In genomic region chr11:107689317-107690202, GRCh38 we compare ENCODE assay signal across 9 cellular contexts. TPM values are rescaled to one million over a fixed set of nuclear protein-coding genes. Genes with fewer than 3 reads are reported as not detected.
A peak's percentile ranks its signal among the peaks of the same experiment; 100 is the strongest.
DNase-seq lines count a peak whose midpoint lies in the region; ATAC-seq, FAIRE-seq and TF ChIP-seq lines count a peak whose summit lies in the region.
"Had no signal": no experiment of that assay in that cellular context is flagged by ENCODE, and none has a peak within 500 bp of the region (broad histone marks: within the 10 kb centered on the region; RNA-seq: fewer than 3 reads in every experiment).

No MANE protein-coding gene starts in this region.

- TF ChIP-seq CTCF in HEK293 (tag by site-specific recombination; IDR thresholded peaks at IDR 0.05) (0 out of 2 replicates have a peak, but pooled peaks have one; percentile 9), astrocyte (IDR thresholded peaks at IDR 0.05; ENCODE audit: insufficient read depth, low read depth, low read length) (peak; percentile 57), hepatocyte (IDR thresholded peaks at IDR 0.05; ENCODE audit: poor library complexity) (peak; percentile 83), smooth muscle cell (IDR thresholded peaks at IDR 0.05; ENCODE audit: borderline replicate concordance, insufficient read depth, poor library complexity, severe bottlenecking) (peak; percentile 64)

- H3K4me3 ChIP-seq in HEK293 (ENCODE audit: low read depth, low read length) (no peak overlapping the region), astrocyte (ENCODE audit: insufficient read depth, low read depth, low read length) (no peak overlapping the region), hepatocyte (no peak overlapping the region), smooth muscle cell (peak overlapping the region; percentile 15)

- FAIRE-seq in astrocyte (lab: Jason Lieb, UNC) = peak; percentile 37

- peaks cover 29% of the 10 kb centered on the region for H3K4me1 Mint-ChIP-seq in astrocyte (ENCODE audit: low read depth, unreplicated experiment)
- H3K4me1 Mint-ChIP-seq: central memory CD8-positive, alpha-beta T cell had no signal

- H3K27me3 ChIP-seq in astrocyte (ENCODE audit: insufficient read depth, low read length) (no peaks in the 10 kb centered on the region), hepatocyte (no peaks in the 10 kb centered on the region), smooth muscle cell (ENCODE audit: low read depth) (no peaks in the 10 kb centered on the region)

- H3K27me3 Mint-ChIP-seq in astrocyte (ENCODE audit: low read depth, unreplicated experiment) = no peaks in the 10 kb centered on the region

- H3K79me2 ChIP-seq in astrocyte (ENCODE audit: insufficient read depth, low read length) (no peaks in the 10 kb centered on the region), hepatocyte (no peaks in the 10 kb centered on the region), smooth muscle cell (ENCODE audit: low read depth) (no peaks in the 10 kb centered on the region)

- no peaks in the 10 kb centered on the region for H3K36me3 Mint-ChIP-seq in astrocyte (ENCODE audit: low read depth, unreplicated experiment)

- H2AFZ ChIP-seq in astrocyte (ENCODE audit: low read depth, low read length) (no peak overlapping the region), hepatocyte (no peak overlapping the region), smooth muscle cell (ENCODE audit: low read depth) (peak overlapping the region; percentile 65)

- no peaks in the 10 kb centered on the region for H3K9me3 ChIP-seq in HEK293 (ENCODE audit: control insufficient read depth, insufficient read depth, low read depth, low read length)
- no peaks in the 10 kb centered on the region for H3K9me3 ChIP-seq in astrocyte (ENCODE audit: insufficient read depth, low read depth, low read length)
- no peaks in the 10 kb centered on the region for H3K9me3 ChIP-seq in hepatocyte (ENCODE audit: low read depth)
- no peaks in the 10 kb centered on the region for H3K9me3 ChIP-seq in smooth muscle cell (replicated peaks; ENCODE audit: low read depth)

- no peak overlapping the region for H3K4me3 Mint-ChIP-seq in astrocyte (ENCODE audit: unreplicated experiment)
- H3K4me3 Mint-ChIP-seq: central memory CD8-positive, alpha-beta T cell had no signal

- POLR2A ChIA-PET in HEK293 (lab: Yijun Ruan, JAX) = no interaction called here

- H3K36me3 ChIP-seq in HEK293 (ENCODE audit: control insufficient read depth in 2 of 2, insufficient read depth in 1 of 2, low read length in 2 of 2) (no peaks in the 10 kb centered on the region), astrocyte (ENCODE audit: insufficient read depth, low read length) (no peaks in the 10 kb centered on the region), hepatocyte (replicated peaks; ENCODE audit: insufficient read depth, low read depth) (no peaks in the 10 kb centered on the region), smooth muscle cell (ENCODE audit: low read depth) (no peaks in the 10 kb centered on the region)

- no peak overlapping the region for H3K27ac Mint-ChIP-seq in astrocyte (ENCODE audit: unreplicated experiment)

- H3K4me2 ChIP-seq in astrocyte (ENCODE audit: low read length) (peak overlapping the region; percentile 66), hepatocyte (peak overlapping the region; percentile 66), smooth muscle cell (peak overlapping the region; percentile 74)

- H3K9me2 ChIP-seq in hepatocyte (replicated peaks; ENCODE audit: insufficient read depth) = no peaks in the 10 kb centered on the region

- DNase-seq in DMS79 (lab: John Stamatoyannopoulos, UW) (peak; percentile 59), NCI-H1417 treated with DMSO at 0.1 percent for 48 hours (lab: John Stamatoyannopoulos, UW) (peak; percentile 36), T-helper 2 cell (peak in 4 of 5 experiments; percentile 7 to 49 (median 17)), astrocyte (ENCODE audit: low read depth) (peak; percentile 26), hepatocyte (ENCODE audit: low spot score) (peak; percentile 86), smooth muscle cell (lab: John Stamatoyannopoulos, UW; ENCODE audit: unreplicated experiment) (no peak)

- H3K27ac ChIP-seq in HEK293 (ENCODE audit: extremely low read depth, low read depth, low read length) (no peak overlapping the region), astrocyte (ENCODE audit: low read depth, low read length) (no peak overlapping the region), hepatocyte (no peak overlapping the region), smooth muscle cell (ENCODE audit: low read depth) (no peak overlapping the region)

- CTCF ChIA-PET in HEK293 (lab: Yijun Ruan, JAX) = interaction anchor here (0.5 to 4.9 kb wide), 46 partner anchors 8 to 1659 kb away, joined by 3 to 98 read pairs (median 4); partner anchors contain the start of gene ALKBH8

- H3K9ac ChIP-seq in astrocyte (ENCODE audit: low read length) = no peak overlapping the region
- no peak overlapping the region for H3K9ac ChIP-seq in smooth muscle cell (ENCODE audit: low read depth)

- H3F3A ChIP-seq in smooth muscle cell (ENCODE audit: low read depth) = peaks cover 9% of the 10 kb centered on the region

- H4K20me1 ChIP-seq in astrocyte (ENCODE audit: insufficient read depth, low read length) (no peaks in the 10 kb centered on the region), hepatocyte (ENCODE audit: insufficient read depth, poor library complexity, severe bottlenecking) (no peaks in the 10 kb centered on the region), smooth muscle cell (ENCODE audit: low read depth) (no peaks in the 10 kb centered on the region)

- ATAC-seq in GM21528 (IDR thresholded peaks at IDR 0.05; ENCODE audit: low FRiP score, unreplicated experiment) = no peak

- 51% methylated on average over 11 of the region's 11 CpGs for WGBS in hepatocyte (ENCODE audit: low lambda C conversion rate, missing lambda C conversion rate)
- 56% methylated on average over 11 of the region's 11 CpGs for WGBS in smooth muscle cell (ENCODE audit: low lambda C conversion rate)

- peaks cover 2% of the 10 kb centered on the region for H3K9me3 Mint-ChIP-seq in astrocyte (ENCODE audit: unreplicated experiment)
- H3K9me3 Mint-ChIP-seq: central memory CD8-positive, alpha-beta T cell had no signal

- H3K4me1 ChIP-seq in HEK293 (ENCODE audit: control insufficient read depth, insufficient read depth, low read length) (no peaks in the 10 kb centered on the region), astrocyte (ENCODE audit: insufficient read depth, low read length) (peaks cover 17% of the 10 kb centered on the region), hepatocyte (ENCODE audit: insufficient read depth) (no peaks in the 10 kb centered on the region), smooth muscle cell (ENCODE audit: low read depth) (no peaks in the 10 kb centered on the region)

TF ChIP-seq in HEK293, 187 proteins besides CTCF, POLR2A, EP300 and RAD21:
- TF ChIP-seq PRDM10 (tag by site-specific recombination; IDR thresholded peaks at IDR 0.05) (0 out of 2 replicates have a peak, but pooled peaks have one; percentile 28), BCL11B (tag by site-specific recombination; IDR thresholded peaks at IDR 0.05; ENCODE audit: low read depth) (peak; percentile 18; the same call in 1 of the 2 replicates), ZSCAN30 (tag by site-specific recombination; IDR thresholded peaks at IDR 0.05) (peak; percentile 66), ZNF350 (tag by site-specific recombination; IDR thresholded peaks at IDR 0.05) (no peak), ZNF558 (tag by site-specific recombination; IDR thresholded peaks at IDR 0.05) (no peak), ZNF654 (tag by site-specific recombination; IDR thresholded peaks at IDR 0.05; ENCODE audit: low read depth) (peak; percentile 84), PRDM1 (tag by site-specific recombination; IDR thresholded peaks at IDR 0.05) (peak; percentile 51; the same call in 1 of the 2 replicates), TCF7L2 (IDR thresholded peaks at IDR 0.05; ENCODE audit: borderline replicate concordance, low read depth, low read length) (no peak), ZNF302 (tag by site-specific recombination; IDR thresholded peaks at IDR 0.05; ENCODE audit: low read depth) (no peak), ZNF658 (tag by site-specific recombination; IDR thresholded peaks at IDR 0.05) (no peak), ZEB2 (tag by site-specific recombination; IDR thresholded peaks at IDR 0.05) (0 out of 2 replicates have a peak, but pooled peaks have one; percentile 44)

RNA-seq across cellular contexts. Expression of gene SLN, which starts 22.3 kb away (rescaled TPM):
- 4.9 and 8.0 TPM in 2 replicates for total RNA-seq in astrocyte
- total RNA-seq in hepatocyte = 3.1 and 13.7 TPM in 2 replicates
- polyA plus RNA-seq in hepatocyte = 15.8 and 56.5 TPM in 2 replicates
- not detected in 2 replicates for total RNA-seq in smooth muscle cell
- polyA plus RNA-seq in smooth muscle cell = 0.82 TPM in 1 of 2 replicates, not detected in the other

Comparison
In these comparisons a context has a peak if more than half of its experiments do, and no peak if none do; other contexts are left out.
1. CTCF ChIP-seq: peak in every context shown above with its lines; median percentile 83 in hepatocyte; 64 in smooth muscle cell; 57 in astrocyte; 9 in HEK293.